Comparison of ENCODE assay signal across 21 cellular contexts in the genomic region with DNA sequence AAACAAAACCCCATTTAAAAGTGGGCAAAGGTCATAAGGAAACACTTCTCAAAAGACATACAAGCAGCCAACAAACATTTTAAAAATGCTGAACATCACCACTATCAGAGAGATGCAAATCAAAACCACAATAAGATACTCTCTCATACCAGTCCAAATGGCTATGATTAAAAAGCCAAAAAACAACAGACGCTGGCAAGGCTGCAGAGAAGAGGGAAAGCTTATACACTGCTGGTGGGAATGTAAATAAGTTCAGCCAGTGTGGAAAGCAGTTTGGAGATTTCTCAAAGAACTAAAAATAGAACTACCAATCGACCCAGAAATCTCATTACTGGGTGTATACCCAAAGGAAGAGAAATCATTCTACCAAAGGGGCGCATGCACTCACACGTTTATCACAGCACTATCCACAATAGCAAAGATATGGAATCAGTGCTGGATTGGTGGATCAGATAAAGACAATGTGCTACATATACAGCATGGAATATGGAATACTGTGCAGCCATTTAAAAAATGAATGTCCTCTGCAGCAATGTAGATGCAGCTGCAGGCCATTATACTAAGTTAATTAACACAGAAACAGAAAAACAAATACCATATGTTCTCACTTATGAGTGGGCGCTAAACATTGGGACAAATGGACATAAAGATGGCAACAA.
DNase-seq lines count a peak whose midpoint lies in the region; ATAC-seq and TF ChIP-seq lines count a peak whose summit lies in the region.
"Had no signal": no experiment of that assay in that cellular context is flagged by ENCODE, and none has a peak within 500 bp of the region (broad histone marks: within the 10 kb centered on the region; RNA-seq: fewer than 3 reads in every experiment).

No MANE protein-coding gene starts in this region.

- DNase-seq in Daoy (ENCODE audit: low read depth) (peak; percentile 11), NCI-H69 (lab: John Stamatoyannopoulos, UW) (peak; percentile 57), mesenchymal stem cell (peak; percentile 50), KBM-7 (no peak)
- no peak for DNase-seq in stimulated activated CD4-positive, alpha-beta T cell treated with anti-CD3 and anti-CD28 coated beads, Interleukin-4, amount 100 ng/mL, for 1 hour
- DNase-seq: activated CD8-positive, alpha-beta T cell treated with anti-CD3 and anti-CD28 coated beads for 36 hours; activated T-cell treated with anti-CD3 and anti-CD28 coated beads, Interleukin-2, amount 50 U/mL, for 1 hour; CD8-positive, alpha-beta T cell; DND-41; dorsolateral prefrontal cortex; stimulated activated CD4-positive, alpha-beta T cell treated with anti-CD3 and anti-CD28 coated beads, Interleukin-12 subunit alpha, Interleukin-12 subunit beta, amount 100 ng/mL, for 4 hours; T1000 had no signal

- no peak overlapping the region for H4K8ac ChIP-seq in mesenchymal stem cell (ENCODE audit: low read length)

- H3K27me3 Mint-ChIP-seq in brain, result no peaks in the 10 kb centered on the region

- no peaks in the 10 kb centered on the region for H3K27me3 ChIP-seq in mesenchymal stem cell (ENCODE audit: control insufficient read depth in 1 of 2, insufficient read depth in 1 of 2, low read length in 2 of 2)
- H3K27me3 ChIP-seq: neutrophil, vagina had no signal

- in situ Hi-C loops in KBM-7 (cut with MboI; ENCODE audit: low pct_unique_long_range_greater_than_20kb, low sequenced_read_pairs), result no loop called here

- H3K18ac ChIP-seq in mesenchymal stem cell (ENCODE audit: low read depth in 1 of 2, low read length in 2 of 2), result no peak overlapping the region

- no peaks in the 10 kb centered on the region for H3K36me3 Mint-ChIP-seq in brain
- H3K36me3 Mint-ChIP-seq: activated naive CD8-positive, alpha-beta T cell; CD8-positive, alpha-beta T cell had no signal

- ATAC-seq in HG03378 (IDR thresholded peaks at IDR 0.05; ENCODE audit: unreplicated experiment) (no peak), GM21423 (IDR thresholded peaks at IDR 0.05; ENCODE audit: unreplicated experiment) (no peak)
- ATAC-seq: activated CD8-positive, alpha-beta T cell treated with anti-CD3 and anti-CD28 coated beads for 36 hours; CD8-positive, alpha-beta T cell; GM23338; Panc1 had no signal

- H3K23ac ChIP-seq in mesenchymal stem cell (ENCODE audit: low read length in 2 of 2), result no peak overlapping the region

- H3K4ac ChIP-seq in mesenchymal stem cell (ENCODE audit: low read depth in 1 of 2, low read length in 2 of 2), result no peak overlapping the region

- no peak overlapping the region for H2AFZ ChIP-seq in mesenchymal stem cell (ENCODE audit: low read depth, low read length)

- H2BK5ac ChIP-seq in mesenchymal stem cell (ENCODE audit: low read depth, low read length, poor library complexity, severe bottlenecking), result no peak overlapping the region

- H2BK12ac ChIP-seq in mesenchymal stem cell (ENCODE audit: low read length in 2 of 2), result peak overlapping the region in 1 of 2 experiments; percentile 39

- no peak for TF ChIP-seq CTCF in brain (conservative IDR thresholded peaks at IDR 0.05)

- H3K4me3 ChIP-seq in mesenchymal stem cell (ENCODE audit: insufficient read depth in 1 of 2, low read depth in 1 of 2, low read length in 2 of 2), result no peak overlapping the region
- H3K4me3 ChIP-seq: dorsolateral prefrontal cortex, GM23338, vagina had no signal

- no peak overlapping the region for H4K91ac ChIP-seq in mesenchymal stem cell (ENCODE audit: low read length)

- H3K4me1 Mint-ChIP-seq in brain, result peaks cover 25% of the 10 kb centered on the region

- peak overlapping the region in 4 of 5 experiments; percentile 24 to 86 (median 63) for H3K27ac Mint-ChIP-seq in brain
- H3K27ac Mint-ChIP-seq: activated CD8-positive, alpha-beta T cell treated with anti-CD3 and anti-CD28 coated beads for 36 hours; activated naive CD8-positive, alpha-beta T cell; CD8-positive, alpha-beta T cell; GM23338 had no signal

- no peak overlapping the region for H2BK15ac ChIP-seq in mesenchymal stem cell (ENCODE audit: low read depth, poor library complexity, severe bottlenecking)

- H3K9me3 ChIP-seq in mesenchymal stem cell (ENCODE audit: control insufficient read depth, low read length), result no peaks in the 10 kb centered on the region
- H3K9me3 ChIP-seq: neutrophil, vagina had no signal

- no peak overlapping the region for H2BK120ac ChIP-seq in mesenchymal stem cell (ENCODE audit: low read depth, low read length)

- H3K9ac ChIP-seq in mesenchymal stem cell (ENCODE audit: low read length), result no peak overlapping the region

- peaks cover 2% of the 10 kb centered on the region for H3K4me1 ChIP-seq in mesenchymal stem cell (ENCODE audit: control insufficient read depth, insufficient read depth, low read depth, low read length)
- H3K4me1 ChIP-seq: vagina had no signal

- H3K79me1 ChIP-seq in mesenchymal stem cell (replicated peaks; ENCODE audit: low read length, poor library complexity, severe bottlenecking), result no peaks in the 10 kb centered on the region

- H3K9me3 Mint-ChIP-seq in brain, result peaks cover 0 to 3% (median 0%) of the 10 kb centered on the region in 5 experiments
- H3K9me3 Mint-ChIP-seq: activated CD8-positive, alpha-beta T cell treated with anti-CD3 and anti-CD28 coated beads for 36 hours; CD8-positive, alpha-beta T cell; GM23338 had no signal

- no peaks in the 10 kb centered on the region for H3K36me3 ChIP-seq in mesenchymal stem cell (ENCODE audit: control insufficient read depth in 1 of 2, insufficient read depth in 2 of 2, low read depth in 1 of 2, low read length in 2 of 2)
- H3K36me3 ChIP-seq: neutrophil, vagina had no signal

- no peak overlapping the region for H2AK5ac ChIP-seq in mesenchymal stem cell (ENCODE audit: low read length, severe bottlenecking)

- no CpG with 5 or more reads among the region's 5 CpGs for WGBS in mesenchymal stem cell

- H3K4me3 Mint-ChIP-seq in brain, result peak overlapping the region in 1 of 5 experiments; percentile 14
- H3K4me3 Mint-ChIP-seq: activated CD8-positive, alpha-beta T cell treated with anti-CD3 and anti-CD28 coated beads for 36 hours; activated naive CD8-positive, alpha-beta T cell; CD8-positive, alpha-beta T cell; GM23338 had no signal

- H3K27ac ChIP-seq in mesenchymal stem cell (ENCODE audit: low read length, poor library complexity, severe bottlenecking), result no peak overlapping the region
- H3K27ac ChIP-seq: dorsolateral prefrontal cortex, epithelial cell of prostate, neutrophil, vagina had no signal

- H3K14ac ChIP-seq in mesenchymal stem cell (ENCODE audit: low read length in 2 of 2), result no peak overlapping the region

- H3K4me2 ChIP-seq in mesenchymal stem cell (ENCODE audit: low read length, poor library complexity, severe bottlenecking), result no peak overlapping the region
- H3K4me2 ChIP-seq: GM23338 had no signal

Comparison
In these comparisons a context has a peak if more than half of its experiments do, and no peak if none do; other contexts are left out.
1. DNase-seq: peak in Daoy (single experiment), NCI-H69 (single experiment) and mesenchymal stem cell (single experiment); none in stimulated activated CD4-positive, alpha-beta T cell treated with anti-CD3 and anti-CD28 coated beads, Interleukin-4, amount 100 ng/mL, for 1 hour (single experiment) and KBM-7 (single experiment).